In genomic region chr14:69617796-69618195, GRCh38 we compare ENCODE assay signal across 14 cellular contexts. TPM values are rescaled to one million over a fixed set of nuclear protein-coding genes. Genes with fewer than 3 reads are reported as not detected.
DNase-seq lines count a peak whose midpoint lies in the region; ATAC-seq and TF ChIP-seq lines count a peak whose summit lies in the region.
"Had no signal": no experiment of that assay in that cellular context is flagged by ENCODE, and none has a peak within 500 bp of the region (broad histone marks: within the 10 kb centered on the region; RNA-seq: fewer than 3 reads in every experiment).

No MANE protein-coding gene starts in this region.

- H3K4me1 Mint-ChIP-seq in activated CD8-positive, alpha-beta memory T cell treated with anti-CD3 and anti-CD28 coated beads, Interleukin-2, amount 10 ng/mL, durations not matched to agents 7 days and 5 days, result peaks cover 94% of the 10 kb centered on the region

- H3K27ac ChIP-seq in dorsolateral prefrontal cortex (peak overlapping the region in 31 of 59 donors; percentile 1 to 98 (median 39)), substantia nigra (ENCODE audit: low read depth, low read length, poor library complexity, severe bottlenecking) (peak overlapping the region; percentile 28)
- H3K27ac ChIP-seq: SK-N-MC had no signal

- H3K27me3 Mint-ChIP-seq in activated CD8-positive, alpha-beta memory T cell treated with anti-CD3 and anti-CD28 coated beads, Interleukin-2, amount 10 ng/mL, durations not matched to agents 7 days and 5 days, result no peaks in the 10 kb centered on the region

- H3K9me3 Mint-ChIP-seq in activated CD8-positive, alpha-beta memory T cell treated with anti-CD3 and anti-CD28 coated beads, Interleukin-2, amount 10 ng/mL, durations not matched to agents 7 days and 5 days (ENCODE audit: low read depth), result no peaks in the 10 kb centered on the region
- H3K9me3 Mint-ChIP-seq: neural crest cell had no signal

- no peak overlapping the region for H3K4me3 Mint-ChIP-seq in activated CD8-positive, alpha-beta memory T cell treated with anti-CD3 and anti-CD28 coated beads, Interleukin-2, amount 10 ng/mL, durations not matched to agents 7 days and 5 days
- H3K4me3 Mint-ChIP-seq: neural crest cell had no signal

- H3K27ac Mint-ChIP-seq in activated CD8-positive, alpha-beta memory T cell treated with anti-CD3 and anti-CD28 coated beads, Interleukin-2, amount 10 ng/mL, durations not matched to agents 7 days and 5 days, result peak overlapping the region; percentile 99

- DNase-seq in activated CD8-positive, alpha-beta memory T cell treated with anti-CD3 and anti-CD28 coated beads, Interleukin-2, amount 10 ng/mL, durations not matched to agents 7 days and 5 days, result no peak
- no peak for DNase-seq in activated CD8-positive, alpha-beta memory T cell treated with anti-CD3 and anti-CD28 coated beads for 24 hours
- peak; percentile 82 for DNase-seq in NCI-H69 (lab: John Stamatoyannopoulos, UW)
- DNase-seq in dorsolateral prefrontal cortex, result peak in 1 of 10 donors; percentile 80
- peak in 1 of 49 donors; percentile 25 for DNase-seq in substantia nigra (lab: John Stamatoyannopoulos, UW)
- DNase-seq in activated gamma-delta T cell treated with Interleukin-2 at 50 U/mL for 16 hours, result no peak
- no peak for DNase-seq in GM13976 (ENCODE audit: low spot score)
- DNase-seq: islet precursor cell; NCI-H510A treated with DMSO at 0.1 percent for 48 hours; stimulated activated CD4-positive, alpha-beta T cell treated with anti-CD3 and anti-CD28 coated beads, Interleukin-15, amount 100 ng/mL, for 24 hours had no signal

- peaks cover 46% of the 10 kb centered on the region for H3K36me3 Mint-ChIP-seq in activated CD8-positive, alpha-beta memory T cell treated with anti-CD3 and anti-CD28 coated beads, Interleukin-2, amount 10 ng/mL, durations not matched to agents 7 days and 5 days

- no peak for ATAC-seq in activated CD8-positive, alpha-beta memory T cell treated with anti-CD3 and anti-CD28 coated beads, Interleukin-2, amount 10 ng/mL, durations not matched to agents 7 days and 5 days
- no peak for ATAC-seq in GM18498 (IDR thresholded peaks at IDR 0.05; ENCODE audit: unreplicated experiment)
- ATAC-seq: HCT116 had no signal

- H3K27me3 ChIP-seq in dorsolateral prefrontal cortex, result no peaks in the 10 kb centered on the region

- no peak overlapping the region for H3K4me3 ChIP-seq in dorsolateral prefrontal cortex
- H3K4me3 ChIP-seq: SK-N-MC had no signal

- intact Hi-C loops in dorsolateral prefrontal cortex (cut with DNase I), result no loop called here

- in situ Hi-C loops in GM13976 (cut with MboI; ENCODE audit: low sequenced_read_pairs, unreplicated experiment), result no loop called here

- CTCF ChIA-PET in activated CD8-positive, alpha-beta memory T cell treated with anti-CD3 and anti-CD28 coated beads, Interleukin-2, amount 10 ng/mL, durations not matched to agents 7 days and 5 days (lab: Charles Lee), result interaction anchor here (1.1 kb wide), 1 partner anchor 33 kb away, joined by 3 read pairs; no protein-coding TSS in a partner anchor

- TF ChIP-seq CTCF in dorsolateral prefrontal cortex (IDR thresholded peaks at IDR 0.05 in 54 of 56, conservative IDR thresholded peaks at IDR 0.05 in 2 of 56; ENCODE audit: low read depth in 1 of 56, partially characterized antibody in 56 of 56) (no peak), GM13976 (IDR thresholded peaks at IDR 0.05; ENCODE audit: borderline replicate concordance, control extremely low read depth, extremely low read depth, insufficient read depth, missing control alignments) (no peak)

RNA-seq across cellular contexts. Expression of gene SUSD6, which starts 6.4 kb away (rescaled TPM):
- 10 to 100 TPM; 62.9 to 66.4 TPM for total RNA-seq in activated CD8-positive, alpha-beta memory T cell treated with anti-CD3 and anti-CD28 coated beads, Interleukin-2, amount 10 ng/mL, durations not matched to agents 7 days and 5 days
- total RNA-seq in dorsolateral prefrontal cortex, result 10 to 100 TPM; 25.2 to 57.8 (median 35.8) TPM

RNA-seq across cellular contexts. Expression of gene CCDC177, which starts 43.1 kb away (rescaled TPM):
- not detected for total RNA-seq in activated CD8-positive, alpha-beta memory T cell treated with anti-CD3 and anti-CD28 coated beads, Interleukin-2, amount 10 ng/mL, durations not matched to agents 7 days and 5 days
- total RNA-seq in dorsolateral prefrontal cortex, result 10 to 100 TPM in 59 of 120 experiments, 1 to 10 TPM in 61; 2.8 to 14.6 (median 10.0) TPM
